8 cellular contexts compared by ENCODE assay signal in the genomic region with DNA sequence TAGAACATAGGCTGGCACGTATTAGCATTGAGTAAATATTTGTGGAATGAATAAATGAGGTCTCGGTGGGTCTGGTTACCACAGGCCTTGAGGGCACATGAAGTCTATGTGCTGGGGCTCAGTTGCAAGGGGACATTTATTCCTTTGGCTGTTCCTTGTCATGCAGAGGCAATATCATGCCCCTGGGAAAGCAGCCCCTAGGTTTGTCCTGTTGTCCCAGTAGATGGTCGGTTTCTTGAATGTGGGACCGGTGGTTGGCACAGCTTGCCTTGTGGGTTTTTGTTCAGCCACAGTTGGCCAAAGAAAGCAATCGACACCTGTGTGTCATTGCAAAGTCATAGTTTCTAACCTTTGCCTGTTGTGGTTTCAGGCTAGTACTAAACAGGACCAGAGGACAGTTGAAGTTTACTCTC. TPM values are rescaled to one million over a fixed set of nuclear protein-coding genes. Genes with fewer than 3 reads are reported as not detected.
DNase-seq lines count a peak whose midpoint lies in the region; ATAC-seq, FAIRE-seq and TF ChIP-seq lines count a peak whose summit lies in the region.

No MANE protein-coding gene starts in this region.

- intact Hi-C loops in left lung (cut with DNase I) (no loop called here), uterus (cut with DNase I; ENCODE audit: low total_unique reads) (no loop called here), vagina (cut with DNase I) (no loop called here)

- no peak for TF ChIP-seq CTCF in bronchial epithelial cell (IDR thresholded peaks at IDR 0.05; ENCODE audit: insufficient read depth, low read length, severe bottlenecking)
- no peak for TF ChIP-seq CTCF in left lung (IDR thresholded peaks at IDR 0.05)
- TF ChIP-seq CTCF in uterus (IDR thresholded peaks at IDR 0.05), result no peak
- TF ChIP-seq CTCF in vagina (IDR thresholded peaks at IDR 0.05), result no peak

- DNase-seq in bronchial epithelial cell (ENCODE audit: low read depth) (peak; percentile 30), left lung (no peak), epidermal melanocyte (ENCODE audit: insufficient read length, low spot score) (no peak), uterus (no peak), vagina (ENCODE audit: extremely low spot score in 2 of 2) (no peak)

- H3K9me3 ChIP-seq in left lung (no peaks in the 10 kb centered on the region), uterus (no peaks in the 10 kb centered on the region), vagina (no peaks in the 10 kb centered on the region)

- H3K4me3 ChIP-seq in bronchial epithelial cell (ENCODE audit: low read depth, low read length) (no peak overlapping the region), left lung (no peak overlapping the region), uterus (no peak overlapping the region), vagina (no peak overlapping the region)

- ATAC-seq in GM18870 (IDR thresholded peaks at IDR 0.05; ENCODE audit: unreplicated experiment), result peak; percentile 82
- peak; percentile 88 for ATAC-seq in GM21619 (IDR thresholded peaks at IDR 0.05; ENCODE audit: unreplicated experiment)
- ATAC-seq in HG03457 (IDR thresholded peaks at IDR 0.05; ENCODE audit: unreplicated experiment), result peak; percentile 84
- no peak for ATAC-seq in left lung

- H3K4me1 ChIP-seq in left lung (peaks cover 0 to 7% of the 10 kb centered on the region in 2 donors), uterus (no peaks in the 10 kb centered on the region), vagina (no peaks in the 10 kb centered on the region)

- H3K27me3 ChIP-seq in bronchial epithelial cell (ENCODE audit: control insufficient read depth, insufficient read depth, low read length), result no peaks in the 10 kb centered on the region
- H3K27me3 ChIP-seq in left lung, result no peaks in the 10 kb centered on the region
- no peaks in the 10 kb centered on the region for H3K27me3 ChIP-seq in uterus
- no peaks in the 10 kb centered on the region for H3K27me3 ChIP-seq in vagina

- H3K36me3 ChIP-seq in bronchial epithelial cell (ENCODE audit: control insufficient read depth, insufficient read depth, low read length) (peaks cover 5% of the 10 kb centered on the region), left lung (peaks cover 0 to 18% of the 10 kb centered on the region in 2 donors), uterus (no peaks in the 10 kb centered on the region), vagina (peaks cover 0 to 3% of the 10 kb centered on the region in 2 donors)

- no peak for FAIRE-seq in bronchial epithelial cell (lab: Jason Lieb, UNC)

- H3K27ac ChIP-seq in left lung, result no peak overlapping the region
- H3K27ac ChIP-seq in uterus, result no peak overlapping the region
- no peak overlapping the region for H3K27ac ChIP-seq in vagina

- no peak for TF ChIP-seq POLR2A in uterus (IDR thresholded peaks at IDR 0.05)
- TF ChIP-seq POLR2A in vagina (IDR thresholded peaks at IDR 0.05), result no peak

RNA-seq across cellular contexts. Expression of a gene that starts 24.7 kb away (rescaled TPM):
- total RNA-seq in bronchial epithelial cell (0.13 TPM in 1 of 2 replicates, not detected in the other), left lung (10 to 100 TPM in 1 of 2 donors, 1 to 10 TPM in 1; 7.4 to 10.9 TPM), uterus (10 to 100 TPM in 1 of 4 donors, 1 to 10 TPM in 3; 2.0 to 10.8 (median 3.8) TPM), vagina (12.0 TPM)
